1 cellular context compared by ENCODE assay signal in genomic region chr2:203492965-203493364, GRCh38.
TF ChIP-seq lines count a peak whose summit lies in the region.

No MANE protein-coding gene starts in this region.

TF ChIP-seq in endothelial cell of umbilical vein, 7 proteins besides CTCF, POLR2A, EP300 and RAD21:
- no peak for TF ChIP-seq MAX (IDR thresholded peaks at IDR 0.05; ENCODE audit: insufficient read depth, insufficient read length)
- TF ChIP-seq EZH2 (IDR thresholded peaks at IDR 0.05; ENCODE audit: borderline replicate concordance, low read depth, low read length, severe bottlenecking), result no peak
- TF ChIP-seq MYC (IDR thresholded peaks at IDR 0.05; ENCODE audit: low read depth, low read length), result no peak
- no peak for TF ChIP-seq FOS (IDR thresholded peaks at IDR 0.05; ENCODE audit: borderline replicate concordance, insufficient read depth, low read length)
- TF ChIP-seq POLR2AphosphoS5 (IDR thresholded peaks at IDR 0.05; ENCODE audit: insufficient read depth, low read depth, low read length), result no peak
- no peak for TF ChIP-seq GATA2 (IDR thresholded peaks at IDR 0.05; ENCODE audit: insufficient read depth, insufficient read length, low read depth, low read length)
- no peak for TF ChIP-seq JUN (IDR thresholded peaks at IDR 0.05; ENCODE audit: borderline replicate concordance, insufficient read depth, insufficient read length, low read depth)
